Comparison of ENCODE assay signal across 1 cellular context in genomic region chr2:228140934-228141528, GRCh38.
TF ChIP-seq lines count a peak whose summit lies in the region.

No MANE protein-coding gene starts in this region.

TF ChIP-seq in GM12878, 131 proteins besides CTCF, POLR2A, EP300 and RAD21 (continued from another document):
- TF ChIP-seq ZBTB40 (IDR thresholded peaks at IDR 0.05; ENCODE audit: borderline replicate concordance) (no peak; the same call in 1 of the 2 replicates), EED (IDR thresholded peaks at IDR 0.05; ENCODE audit: low read depth) (no peak), HSF1 (IDR thresholded peaks at IDR 0.05; ENCODE audit: low read depth, low read length) (no peak), HDGF (IDR thresholded peaks at IDR 0.05) (no peak), MTA2 (IDR thresholded peaks at IDR 0.05; ENCODE audit: low read depth) (peak; percentile 80), NR2C1 (IDR thresholded peaks at IDR 0.05) (no peak), ZNF24 (IDR thresholded peaks at IDR 0.05) (0 out of 2 replicates have a peak, but pooled peaks have one; percentile 12), SP1 (IDR thresholded peaks at IDR 0.05; ENCODE audit: low read depth, low read length) (no peak), ASH2L (IDR thresholded peaks at IDR 0.05; ENCODE audit: borderline replicate concordance, low read depth) (no peak), FOS (IDR thresholded peaks at IDR 0.05; ENCODE audit: borderline replicate concordance, extremely low read depth, insufficient read length) (no peak), WRNIP1 (IDR thresholded peaks at IDR 0.05; ENCODE audit: borderline replicate concordance, low read depth, low read length) (no peak), MAX (IDR thresholded peaks at IDR 0.05; ENCODE audit: low read depth, low read length) (no peak), CBX3 (IDR thresholded peaks at IDR 0.05; ENCODE audit: borderline replicate concordance, low read depth) (no peak), TAF1 (IDR thresholded peaks at IDR 0.05; ENCODE audit: borderline replicate concordance, low read depth, low read length) (no peak), IKZF2 (IDR thresholded peaks at IDR 0.05) (peak; percentile 60 to 62; a peak in 3 of 4 replicates), RBBP5 (conservative IDR thresholded peaks at IDR 0.05) (no peak), SREBF2 (IDR thresholded peaks at IDR 0.05; ENCODE audit: low read length) (no peak), CHD4 (IDR thresholded peaks at IDR 0.05) (no peak), EZH2 (IDR thresholded peaks at IDR 0.05; ENCODE audit: borderline replicate concordance, control insufficient read depth, low read depth, low read length) (no peak)
- TF ChIP-seq, protein P1, sequence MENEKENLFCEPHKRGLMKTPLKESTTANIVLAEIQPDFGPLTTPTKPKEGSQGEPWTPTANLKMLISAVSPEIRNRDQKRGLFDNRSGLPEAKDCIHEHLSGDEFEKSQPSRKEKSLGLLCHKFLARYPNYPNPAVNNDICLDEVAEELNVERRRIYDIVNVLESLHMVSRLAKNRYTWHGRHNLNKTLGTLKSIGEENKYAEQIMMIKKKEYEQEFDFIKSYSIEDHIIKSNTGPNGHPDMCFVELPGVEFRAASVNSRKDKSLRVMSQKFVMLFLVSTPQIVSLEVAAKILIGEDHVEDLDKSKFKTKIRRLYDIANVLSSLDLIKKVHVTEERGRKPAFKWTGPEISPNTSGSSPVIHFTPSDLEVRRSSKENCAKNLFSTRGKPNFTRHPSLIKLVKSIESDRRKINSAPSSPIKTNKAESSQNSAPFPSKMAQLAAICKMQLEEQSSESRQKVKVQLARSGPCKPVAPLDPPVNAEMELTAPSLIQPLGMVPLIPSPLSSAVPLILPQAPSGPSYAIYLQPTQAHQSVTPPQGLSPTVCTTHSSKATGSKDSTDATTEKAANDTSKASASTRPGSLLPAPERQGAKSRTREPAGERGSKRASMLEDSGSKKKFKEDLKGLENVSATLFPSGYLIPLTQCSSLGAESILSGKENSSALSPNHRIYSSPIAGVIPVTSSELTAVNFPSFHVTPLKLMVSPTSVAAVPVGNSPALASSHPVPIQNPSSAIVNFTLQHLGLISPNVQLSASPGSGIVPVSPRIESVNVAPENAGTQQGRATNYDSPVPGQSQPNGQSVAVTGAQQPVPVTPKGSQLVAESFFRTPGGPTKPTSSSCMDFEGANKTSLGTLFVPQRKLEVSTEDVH (IDR thresholded peaks at IDR 0.05; ENCODE audit: low read depth, partially characterized antibody) = no peak
- TF ChIP-seq, protein P2, sequence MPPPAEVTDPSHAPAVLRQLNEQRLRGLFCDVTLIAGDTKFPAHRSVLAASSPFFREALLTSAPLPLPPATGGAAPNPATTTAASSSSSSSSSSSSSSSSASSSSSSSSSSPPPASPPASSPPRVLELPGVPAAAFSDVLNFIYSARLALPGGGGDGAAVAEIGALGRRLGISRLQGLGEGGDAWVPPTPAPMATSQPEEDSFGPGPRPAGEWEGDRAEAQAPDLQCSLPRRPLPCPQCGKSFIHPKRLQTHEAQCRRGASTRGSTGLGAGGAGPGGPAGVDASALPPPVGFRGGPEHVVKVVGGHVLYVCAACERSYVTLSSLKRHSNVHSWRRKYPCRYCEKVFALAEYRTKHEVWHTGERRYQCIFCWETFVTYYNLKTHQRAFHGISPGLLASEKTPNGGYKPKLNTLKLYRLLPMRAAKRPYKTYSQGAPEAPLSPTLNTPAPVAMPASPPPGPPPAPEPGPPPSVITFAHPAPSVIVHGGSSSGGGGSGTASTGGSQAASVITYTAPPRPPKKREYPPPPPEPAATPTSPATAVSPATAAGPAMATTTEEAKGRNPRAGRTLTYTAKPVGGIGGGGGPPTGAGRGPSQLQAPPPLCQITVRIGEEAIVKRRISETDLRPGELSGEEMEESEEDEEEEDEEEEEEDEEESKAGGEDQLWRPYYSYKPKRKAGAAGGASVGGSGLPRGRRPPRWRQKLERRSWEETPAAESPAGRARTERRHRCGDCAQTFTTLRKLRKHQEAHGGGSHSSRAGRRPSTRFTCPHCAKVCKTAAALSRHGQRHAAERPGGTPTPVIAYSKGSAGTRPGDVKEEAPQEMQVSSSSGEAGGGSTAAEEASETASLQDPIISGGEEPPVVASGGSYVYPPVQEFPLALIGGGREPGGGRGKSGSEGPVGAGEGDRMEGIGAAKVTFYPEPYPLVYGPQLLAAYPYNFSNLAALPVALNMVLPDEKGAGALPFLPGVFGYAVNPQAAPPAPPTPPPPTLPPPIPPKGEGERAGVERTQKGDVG (CRISPR knock-in tag; IDR thresholded peaks at IDR 0.05) = no peak
- TF ChIP-seq, protein P3, sequence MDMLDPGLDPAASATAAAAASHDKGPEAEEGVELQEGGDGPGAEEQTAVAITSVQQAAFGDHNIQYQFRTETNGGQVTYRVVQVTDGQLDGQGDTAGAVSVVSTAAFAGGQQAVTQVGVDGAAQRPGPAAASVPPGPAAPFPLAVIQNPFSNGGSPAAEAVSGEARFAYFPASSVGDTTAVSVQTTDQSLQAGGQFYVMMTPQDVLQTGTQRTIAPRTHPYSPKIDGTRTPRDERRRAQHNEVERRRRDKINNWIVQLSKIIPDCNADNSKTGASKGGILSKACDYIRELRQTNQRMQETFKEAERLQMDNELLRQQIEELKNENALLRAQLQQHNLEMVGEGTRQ (IDR thresholded peaks at IDR 0.05; ENCODE audit: borderline replicate concordance, low read depth, low read length) = no peak; the same call in 1 of the 2 replicates
- TF ChIP-seq, protein P4, sequence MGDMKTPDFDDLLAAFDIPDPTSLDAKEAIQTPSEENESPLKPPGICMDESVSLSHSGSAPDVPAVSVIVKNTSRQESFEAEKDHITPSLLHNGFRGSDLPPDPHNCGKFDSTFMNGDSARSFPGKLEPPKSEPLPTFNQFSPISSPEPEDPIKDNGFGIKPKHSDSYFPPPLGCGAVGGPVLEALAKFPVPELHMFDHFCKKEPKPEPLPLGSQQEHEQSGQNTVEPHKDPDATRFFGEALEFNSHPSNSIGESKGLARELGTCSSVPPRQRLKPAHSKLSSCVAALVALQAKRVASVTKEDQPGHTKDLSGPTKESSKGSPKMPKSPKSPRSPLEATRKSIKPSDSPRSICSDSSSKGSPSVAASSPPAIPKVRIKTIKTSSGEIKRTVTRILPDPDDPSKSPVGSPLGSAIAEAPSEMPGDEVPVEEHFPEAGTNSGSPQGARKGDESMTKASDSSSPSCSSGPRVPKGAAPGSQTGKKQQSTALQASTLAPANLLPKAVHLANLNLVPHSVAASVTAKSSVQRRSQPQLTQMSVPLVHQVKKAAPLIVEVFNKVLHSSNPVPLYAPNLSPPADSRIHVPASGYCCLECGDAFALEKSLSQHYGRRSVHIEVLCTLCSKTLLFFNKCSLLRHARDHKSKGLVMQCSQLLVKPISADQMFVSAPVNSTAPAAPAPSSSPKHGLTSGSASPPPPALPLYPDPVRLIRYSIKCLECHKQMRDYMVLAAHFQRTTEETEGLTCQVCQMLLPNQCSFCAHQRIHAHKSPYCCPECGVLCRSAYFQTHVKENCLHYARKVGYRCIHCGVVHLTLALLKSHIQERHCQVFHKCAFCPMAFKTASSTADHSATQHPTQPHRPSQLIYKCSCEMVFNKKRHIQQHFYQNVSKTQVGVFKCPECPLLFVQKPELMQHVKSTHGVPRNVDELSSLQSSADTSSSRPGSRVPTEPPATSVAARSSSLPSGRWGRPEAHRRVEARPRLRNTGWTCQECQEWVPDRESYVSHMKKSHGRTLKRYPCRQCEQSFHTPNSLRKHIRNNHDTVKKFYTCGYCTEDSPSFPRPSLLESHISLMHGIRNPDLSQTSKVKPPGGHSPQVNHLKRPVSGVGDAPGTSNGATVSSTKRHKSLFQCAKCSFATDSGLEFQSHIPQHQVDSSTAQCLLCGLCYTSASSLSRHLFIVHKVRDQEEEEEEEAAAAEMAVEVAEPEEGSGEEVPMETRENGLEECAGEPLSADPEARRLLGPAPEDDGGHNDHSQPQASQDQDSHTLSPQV (IDR thresholded peaks at IDR 0.05) = no peak
